8 cellular contexts compared by ENCODE assay signal in the genomic region with DNA sequence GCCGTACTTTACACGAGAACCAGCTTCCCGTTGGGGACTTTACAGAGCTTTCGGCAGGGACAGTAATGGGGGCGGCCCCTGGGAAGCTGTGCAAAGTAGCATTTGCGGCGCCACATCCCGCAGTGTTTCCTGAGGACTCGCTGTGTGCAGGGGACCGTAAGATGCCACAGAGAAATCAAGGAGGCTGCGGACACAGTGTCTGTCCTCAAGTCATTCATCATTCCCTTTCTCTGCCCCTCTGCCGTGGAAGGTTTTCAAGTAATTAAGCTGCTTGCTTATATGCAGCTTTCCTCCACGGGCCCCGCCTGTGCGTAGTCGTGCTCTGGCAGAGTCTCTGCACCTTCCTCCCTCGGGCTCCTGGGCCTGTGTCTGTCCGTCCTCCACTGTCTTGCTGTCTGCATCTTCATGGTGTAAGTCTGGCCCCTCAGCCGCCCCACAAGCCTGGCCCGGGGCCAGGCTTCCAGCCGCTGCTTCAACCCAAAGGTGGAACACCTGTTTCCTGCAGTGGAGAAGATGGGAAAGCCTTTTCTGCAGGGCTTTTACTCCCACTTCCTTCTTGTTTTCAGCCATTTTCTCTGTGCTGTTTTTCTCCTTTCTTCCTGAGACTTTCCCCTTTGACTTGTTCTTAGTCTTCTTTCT.
A peak's percentile ranks its signal among the peaks of the same experiment; 100 is the strongest.
DNase-seq lines count a peak whose midpoint lies in the region; ATAC-seq and TF ChIP-seq lines count a peak whose summit lies in the region.

No MANE protein-coding gene starts in this region.

- H3K9me3 Mint-ChIP-seq in CD14-positive monocyte (peaks cover 0 to 3% (median 0%) of the 10 kb centered on the region in 7 donors), GM23338 (no peaks in the 10 kb centered on the region)

- no peaks in the 10 kb centered on the region for H3K27me3 ChIP-seq in GM23338 (ENCODE audit: insufficient read depth)
- no peaks in the 10 kb centered on the region for H3K27me3 ChIP-seq in SU-DHL-6 (ENCODE audit: low read length)

- peak overlapping the region in 1 of 2 donors; percentile 49 for H3K4me3 Mint-ChIP-seq in CD14-positive monocyte
- no peak overlapping the region for H3K4me3 Mint-ChIP-seq in GM23338

- no peaks in the 10 kb centered on the region for H3K9me3 ChIP-seq in SU-DHL-6 (ENCODE audit: insufficient read depth, low read length)
- no peaks in the 10 kb centered on the region for H3K9me3 ChIP-seq in mucosa of descending colon

- H3K79me2 ChIP-seq in GM23338 (replicated peaks; ENCODE audit: insufficient read depth), result no peaks in the 10 kb centered on the region
- H3K79me2 ChIP-seq in SU-DHL-6 (ENCODE audit: insufficient read depth, low read length), result no peaks in the 10 kb centered on the region

- H3K9ac ChIP-seq in SU-DHL-6 (ENCODE audit: low read length), result no peak overlapping the region

- TF ChIP-seq CTCF in CD14-positive monocyte (IDR thresholded peaks at IDR 0.05), result no peak
- TF ChIP-seq CTCF in GM23338 (conservative IDR thresholded peaks at IDR 0.05; ENCODE audit: low read depth in 2 of 2), result no peak
- no peak for TF ChIP-seq CTCF in SU-DHL-6 (IDR thresholded peaks at IDR 0.05; ENCODE audit: insufficient read depth, low read length, poor library complexity, severe bottlenecking)
- no peak for TF ChIP-seq CTCF in mucosa of descending colon (IDR thresholded peaks at IDR 0.05)

- no peaks in the 10 kb centered on the region for H3F3A ChIP-seq in GM23338 (replicated peaks; ENCODE audit: low read depth)
- H3F3A ChIP-seq in SU-DHL-6 (ENCODE audit: insufficient read depth), result no peaks in the 10 kb centered on the region

- DNase-seq in CD14-positive monocyte (ENCODE audit: low spot score), result no peak
- no peak for DNase-seq in GM23338 (ENCODE audit: low spot score)
- DNase-seq in mucosa of descending colon, result no peak
- no peak for DNase-seq in A172 (ENCODE audit: low spot score)
- DNase-seq in midbrain (lab: John Stamatoyannopoulos, UW), result no peak

- H3K4me1 Mint-ChIP-seq in CD14-positive monocyte (peaks cover 30% of the 10 kb centered on the region), GM23338 (peaks cover 36% of the 10 kb centered on the region)

- H3K27ac ChIP-seq in GM23338 (ENCODE audit: low read depth) (peak overlapping the region; percentile 55; the same call in 1 of the 2 replicates), SU-DHL-6 (ENCODE audit: low read depth, low read length) (peak overlapping the region; percentile 16; the same call in 1 of the 2 replicates)

- H3K9me2 ChIP-seq in GM23338 (ENCODE audit: insufficient read depth), result no peaks in the 10 kb centered on the region
- H3K9me2 ChIP-seq in SU-DHL-6 (replicated peaks; ENCODE audit: insufficient read depth, low read length), result no peaks in the 10 kb centered on the region

- H3K36me3 ChIP-seq in GM23338 (ENCODE audit: insufficient read depth) (no peaks in the 10 kb centered on the region), SU-DHL-6 (ENCODE audit: low read length) (no peaks in the 10 kb centered on the region), mucosa of descending colon (ENCODE audit: low read depth) (no peaks in the 10 kb centered on the region)

- no peak overlapping the region for H2AFZ ChIP-seq in GM23338
- H2AFZ ChIP-seq in SU-DHL-6 (ENCODE audit: low read depth, low read length, severe bottlenecking), result no peak overlapping the region

- no peak overlapping the region for H3K4me3 ChIP-seq in GM23338
- no peak overlapping the region for H3K4me3 ChIP-seq in SU-DHL-6 (ENCODE audit: insufficient read depth, low read length, poor library complexity, severe bottlenecking)
- no peak overlapping the region for H3K4me3 ChIP-seq in mucosa of descending colon

- H3K27me3 Mint-ChIP-seq in CD14-positive monocyte (ENCODE audit: low read depth in 3 of 3) (peaks cover 0 to 5% (median 0%) of the 10 kb centered on the region in 3 donors), GM23338 (ENCODE audit: insufficient read depth, low read depth, poor library complexity) (peaks cover 17% of the 10 kb centered on the region)

- H4K20me1 ChIP-seq in GM23338 (replicated peaks; ENCODE audit: insufficient read depth) (peaks cover 4% of the 10 kb centered on the region; the same call in 1 of the 2 replicates), SU-DHL-6 (ENCODE audit: low read depth, low read length) (no peaks in the 10 kb centered on the region)

- H3K4me2 ChIP-seq in GM23338, result no peak overlapping the region
- H3K4me2 ChIP-seq in SU-DHL-6 (ENCODE audit: low read depth, low read length, poor library complexity, severe bottlenecking), result no peak overlapping the region

- H3K27ac Mint-ChIP-seq in CD14-positive monocyte (peak overlapping the region in 6 of 7 donors; percentile 53 to 89 (median 72)), GM23338 (peak overlapping the region; percentile 56; the same call in 1 of the 2 replicates)

- H3K36me3 Mint-ChIP-seq in CD14-positive monocyte, result peaks cover 46 to 60% of the 10 kb centered on the region in 2 donors
- H3K36me3 Mint-ChIP-seq in GM23338 (ENCODE audit: low read depth), result peaks cover 5% of the 10 kb centered on the region; the same call in 2 of the 3 replicates

- intact Hi-C loops in CD14-positive monocyte (cut with micrococcal nuclease) (no loop called here), mucosa of descending colon (cut with DNase I, micrococcal nuclease) (no loop called here)

- ATAC-seq in GM23338 (no peak), mucosa of descending colon (peak; percentile 15), GM19452 (IDR thresholded peaks at IDR 0.05; ENCODE audit: unreplicated experiment) (no peak), GM18498 (IDR thresholded peaks at IDR 0.05; ENCODE audit: unreplicated experiment) (no peak)

- no peaks in the 10 kb centered on the region for H3K4me1 ChIP-seq in GM23338 (ENCODE audit: insufficient read depth)
- H3K4me1 ChIP-seq in mucosa of descending colon (ENCODE audit: low read depth), result no peaks in the 10 kb centered on the region

TF ChIP-seq in GM23338, 12 proteins besides CTCF, POLR2A, EP300 and RAD21:
- TF ChIP-seq STAT1 (IDR thresholded peaks at IDR 0.05; ENCODE audit: unreplicated experiment), result no peak
- TF ChIP-seq EZH2 (IDR thresholded peaks at IDR 0.05; ENCODE audit: low read depth, unreplicated experiment), result no peak
- TF ChIP-seq, protein P1, sequence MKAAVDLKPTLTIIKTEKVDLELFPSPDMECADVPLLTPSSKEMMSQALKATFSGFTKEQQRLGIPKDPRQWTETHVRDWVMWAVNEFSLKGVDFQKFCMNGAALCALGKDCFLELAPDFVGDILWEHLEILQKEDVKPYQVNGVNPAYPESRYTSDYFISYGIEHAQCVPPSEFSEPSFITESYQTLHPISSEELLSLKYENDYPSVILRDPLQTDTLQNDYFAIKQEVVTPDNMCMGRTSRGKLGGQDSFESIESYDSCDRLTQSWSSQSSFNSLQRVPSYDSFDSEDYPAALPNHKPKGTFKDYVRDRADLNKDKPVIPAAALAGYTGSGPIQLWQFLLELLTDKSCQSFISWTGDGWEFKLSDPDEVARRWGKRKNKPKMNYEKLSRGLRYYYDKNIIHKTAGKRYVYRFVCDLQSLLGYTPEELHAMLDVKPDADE (IDR thresholded peaks at IDR 0.05), result no peak
- TF ChIP-seq CREB1 (CRISPR knock-in tag; IDR thresholded peaks at IDR 0.05; ENCODE audit: low read depth), result no peak
- TF ChIP-seq ZNF114 (CRISPR knock-in tag; IDR thresholded peaks at IDR 0.05), result no peak
- TF ChIP-seq ZNF331 (CRISPR knock-in tag; IDR thresholded peaks at IDR 0.05; ENCODE audit: low read depth), result no peak
- no peak for TF ChIP-seq POLR2AphosphoS5 (IDR thresholded peaks at IDR 0.05; ENCODE audit: low read depth)
